Comparison of ENCODE assay signal across 9 cellular contexts in the genomic region with DNA sequence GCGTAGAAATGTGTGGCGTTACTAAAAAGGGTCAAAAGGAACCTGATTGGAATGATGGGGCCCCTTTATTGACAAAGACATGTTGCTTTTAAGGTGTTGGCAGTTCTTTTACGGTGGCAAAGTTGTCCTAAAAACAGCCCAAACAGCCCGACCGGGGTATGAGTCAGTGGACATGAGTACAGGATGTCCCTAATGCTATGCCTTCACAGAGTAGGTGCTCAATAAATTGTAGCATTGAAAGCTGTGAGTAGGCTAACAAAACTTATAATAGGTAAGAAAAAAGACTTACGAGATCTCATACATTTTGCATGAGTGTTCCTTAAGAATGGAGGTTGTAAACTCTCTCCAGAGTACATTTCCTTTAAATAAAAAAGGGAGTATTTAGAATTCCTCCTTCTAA. TPM values are rescaled to one million over a fixed set of nuclear protein-coding genes. Genes with fewer than 3 reads are reported as not detected.
A peak's percentile ranks its signal among the peaks of the same experiment; 100 is the strongest.
DNase-seq lines count a peak whose midpoint lies in the region; ATAC-seq, FAIRE-seq and TF ChIP-seq lines count a peak whose summit lies in the region.
"Had no signal": no experiment of that assay in that cellular context is flagged by ENCODE, and none has a peak within 500 bp of the region (broad histone marks: within the 10 kb centered on the region; RNA-seq: fewer than 3 reads in every experiment).

No MANE protein-coding gene starts in this region.

- H3K79me2 ChIP-seq in K562 (ENCODE audit: control insufficient read depth, insufficient read depth, low read length) = no peaks in the 10 kb centered on the region

- TF ChIP-seq RAD21 in K562 (CRISPR knock-in tag; conservative IDR thresholded peaks at IDR 0.05 in 1 of 2, IDR thresholded peaks at IDR 0.05 in 1 of 2) = no peak

- TF ChIP-seq POLR2A in K562 (conservative IDR thresholded peaks at IDR 0.05) = no peak

- CTCF ChIA-PET in K562 (lab: Yijun Ruan, JAX; ENCODE audit: low intra/inter-chr PET ratio) = no interaction called here

- no peak overlapping the region for H3K27ac Mint-ChIP-seq in mesothelial cell of epicardium

- TSS peak; percentile 45 for BruUV-seq in K562 (replicated peaks; lab: Mats Ljungman, UMichigan)

- H3K4me3 ChIP-seq in AG10803 (ENCODE audit: low read length) (peak overlapping the region; percentile 98), HUES6 (ENCODE audit: low read depth, low read length) (peak overlapping the region; percentile 99; the same call in 1 of the 2 replicates), K562 (no peak overlapping the region)

- POLR2A ChIA-PET in K562 (lab: Yijun Ruan, JAX) = interaction anchor here (1.0 kb wide), 1 partner anchor 9 kb away, joined by 3 read pairs; no protein-coding TSS in a partner anchor

- no peak for TF ChIP-seq EP300 in K562 (IDR thresholded peaks at IDR 0.05; ENCODE audit: low read length)

- intact Hi-C loops in K562 (cut with micrococcal nuclease) = loop anchor here (5.0 kb wide), 1 partner anchor 39 kb away; no protein-coding TSS in a partner anchor

- H3K4me3 Mint-ChIP-seq in mesothelial cell of epicardium = peak overlapping the region; percentile 93

- H3K4me1 Mint-ChIP-seq in mesothelial cell of epicardium = peaks cover 20% of the 10 kb centered on the region

- no peaks in the 10 kb centered on the region for H4K20me1 ChIP-seq in K562 (replicated peaks; ENCODE audit: control insufficient read depth, insufficient read depth, low read length)

- FAIRE-seq in K562 (lab: Jason Lieb, UNC) = no peak

- H3K9me1 ChIP-seq in K562 (ENCODE audit: control insufficient read depth, insufficient read depth, low read length) = no peaks in the 10 kb centered on the region

- in situ Hi-C loops in K562 (cut with MboI) = no loop called here

- TF ChIP-seq CTCF in AG10803 (conservative IDR thresholded peaks at IDR 0.05; ENCODE audit: low read length) (no peak), K562 (IDR thresholded peaks at IDR 0.05 in 2 of 3, conservative IDR thresholded peaks at IDR 0.05 in 1 of 3; ENCODE audit: insufficient read depth in 2 of 3, low read depth in 1 of 3, low read length in 3 of 3) (no peak), mesothelial cell of epicardium (IDR thresholded peaks at IDR 0.05; ENCODE audit: unreplicated experiment) (no peak)

- no peak overlapping the region for H3K9ac ChIP-seq in HUES6 (ENCODE audit: low read length)
- no peak overlapping the region for H3K9ac ChIP-seq in K562 (ENCODE audit: insufficient read depth in 1 of 2, low read depth in 2 of 2, low read length in 2 of 2)

- no peak for ATAC-seq in K562
- ATAC-seq in HG03196 (IDR thresholded peaks at IDR 0.05; ENCODE audit: unreplicated experiment) = no peak
- no peak for ATAC-seq in HG02938 (IDR thresholded peaks at IDR 0.05; ENCODE audit: unreplicated experiment)

- H3K9me3 Mint-ChIP-seq in mesothelial cell of epicardium = no peaks in the 10 kb centered on the region

- H3K36me3 ChIP-seq in HUES6 (ENCODE audit: control insufficient read depth, insufficient read depth, low read length) (no peaks in the 10 kb centered on the region), K562 (ENCODE audit: control insufficient read depth, insufficient read depth, low read length) (no peaks in the 10 kb centered on the region)

- H3K27me3 Mint-ChIP-seq in mesothelial cell of epicardium (ENCODE audit: low read depth) = no peaks in the 10 kb centered on the region

- no peak overlapping the region for H3K27ac ChIP-seq in HUES6 (ENCODE audit: low read depth, low read length)
- H3K27ac ChIP-seq in K562 (ENCODE audit: extremely low read depth, low read depth, low read length) = no peak overlapping the region

- peaks cover 11% of the 10 kb centered on the region; the same call in 1 of the 2 replicates for H3K27me3 ChIP-seq in HUES6 (ENCODE audit: control insufficient read depth, insufficient read depth, low read length)
- H3K27me3 ChIP-seq in K562 (ENCODE audit: control insufficient read depth in 2 of 2, insufficient read depth in 2 of 2, low read length in 2 of 2) = peaks cover 2 to 9% of the 10 kb centered on the region in 2 experiments; a peak in 3 of 5 replicates

- H3K36me3 Mint-ChIP-seq in mesothelial cell of epicardium = no peaks in the 10 kb centered on the region

- no peaks in the 10 kb centered on the region for H3K9me3 ChIP-seq in HUES6 (ENCODE audit: control insufficient read depth, insufficient read depth, low read depth, low read length)
- H3K9me3 ChIP-seq in K562 (replicated peaks; ENCODE audit: control insufficient read depth, insufficient read depth, low read depth, low read length) = no peaks in the 10 kb centered on the region

- peak; percentile 33 for DNase-seq in AG10803 (ENCODE audit: low read depth)
- no peak for DNase-seq in K562 (ENCODE audit: extremely low read depth in 1 of 4, low spot score in 3 of 4)
- DNase-seq in mesothelial cell of epicardium (ENCODE audit: low spot score in 2 of 2, unreplicated experiment in 2 of 2) = no peak
- no peak for DNase-seq in H4 (ENCODE audit: low spot score)
- DNase-seq in CD1c-positive myeloid dendritic cell (ENCODE audit: extremely low spot score) = no peak
- DNase-seq: NCI-H345 had no signal

- WGBS in K562 (ENCODE audit: insufficient coverage, low coverage, missing lambda C conversion rate) = 75% methylated on average over 6 of the region's 6 CpGs

- H2AFZ ChIP-seq in K562 (ENCODE audit: low read depth, low read length) = no peak overlapping the region

- H3K4me2 ChIP-seq in K562 (ENCODE audit: insufficient read depth, low read length) = no peak overlapping the region

- H3K4me1 ChIP-seq in HUES6 (ENCODE audit: control insufficient read depth, insufficient read depth, low read length) (peaks cover 7% of the 10 kb centered on the region), K562 (replicated peaks in 1 of 2; ENCODE audit: control insufficient read depth in 2 of 2, insufficient read depth in 2 of 2, low read length in 2 of 2) (peaks cover 14% of the 10 kb centered on the region in 2 experiments)

TF ChIP-seq in K562, 482 proteins besides CTCF, POLR2A, EP300 and RAD21 (continues in another document):
- TF ChIP-seq MIER1 (IDR thresholded peaks at IDR 0.05; ENCODE audit: low read depth) = no peak
- TF ChIP-seq MAZ (CRISPR knock-in tag; conservative IDR thresholded peaks at IDR 0.05 in 1 of 2, IDR thresholded peaks at IDR 0.05 in 1 of 2) = no peak

RNA-seq across cellular contexts. Expression of a gene that starts 2.6 kb away (rescaled TPM):
- 2.0 and 2.1 TPM in 2 replicates for total RNA-seq in K562 (2011; cell fraction: chromatin; rRNA removed; ENCODE audit: low replicate concordance)
- total RNA-seq in K562 (2011; cell fraction: nucleolus; rRNA removed) = 0.79 and 1.0 TPM in 2 replicates
- total RNA-seq in K562 (2011; cell fraction: nucleoplasm; rRNA removed) = 1.1 and 1.7 TPM in 2 replicates
- total RNA-seq in K562 (2014; rRNA removed) = 2.0 and 3.3 TPM in 2 replicates
- 3.2 TPM in 2 replicates for total RNA-seq in K562 (2014; rRNA removed; fragmentation: Illumina TruSeq; extraction: Trizol)
- total RNA-seq in K562 (2015; rRNA removed; fragmentation: Illumina TruSeq; extraction: Trizol) = 2.9 and 3.8 TPM in 2 replicates
- 5.5 and 6.3 TPM in 2 replicates for total RNA-seq in K562 (2021)
- polyA plus RNA-seq in K562 (2011; rRNA removed) = 0.70 and 1.5 TPM in 2 replicates
- polyA plus RNA-seq in K562 (2011; cell fraction: cytosol; rRNA removed) = 0.80 and 2.0 TPM in 2 replicates
- 0.25 and 1.3 TPM in 2 replicates for polyA plus RNA-seq in K562 (2011; cell fraction: nucleus; rRNA removed)
- 4.1 and 5.0 TPM in 2 replicates for polyA plus RNA-seq in K562 (2012)
- polyA plus RNA-seq in K562 (2014; fragmentation: Illumina TruSeq; extraction: Trizol) = 4.7 and 5.1 TPM in 2 replicates
- polyA plus RNA-seq in K562 (2014; fragmentation: Nextera tagmentation; extraction: Ambion mirVana) = 1 to 10 TPM; 1.6 to 1.7 TPM
- 2.9 and 3.1 TPM in 2 replicates for polyA plus RNA-seq in K562 (2014; rRNA removed)
- polyA minus RNA-seq in K562 (2011; rRNA and poly(A)+ RNA removed) = 0.75 and 1.1 TPM in 2 replicates
- polyA minus RNA-seq in K562 (2011; cell fraction: cytosol; rRNA and poly(A)+ RNA removed) = 1.5 and 2.0 TPM in 2 replicates
- 0.67 and 0.81 TPM in 2 replicates for polyA minus RNA-seq in K562 (2011; cell fraction: nucleus; rRNA and poly(A)+ RNA removed)
- total RNA-seq in mesothelial cell of epicardium = 27.2 to 28.2 TPM (median 28.0 TPM) in 3 replicates
- 15.1 and 17.8 TPM in 2 replicates for total RNA-seq in H4 (2014; rRNA removed; shearing (Covaris generic))
